In the genomic region with DNA sequence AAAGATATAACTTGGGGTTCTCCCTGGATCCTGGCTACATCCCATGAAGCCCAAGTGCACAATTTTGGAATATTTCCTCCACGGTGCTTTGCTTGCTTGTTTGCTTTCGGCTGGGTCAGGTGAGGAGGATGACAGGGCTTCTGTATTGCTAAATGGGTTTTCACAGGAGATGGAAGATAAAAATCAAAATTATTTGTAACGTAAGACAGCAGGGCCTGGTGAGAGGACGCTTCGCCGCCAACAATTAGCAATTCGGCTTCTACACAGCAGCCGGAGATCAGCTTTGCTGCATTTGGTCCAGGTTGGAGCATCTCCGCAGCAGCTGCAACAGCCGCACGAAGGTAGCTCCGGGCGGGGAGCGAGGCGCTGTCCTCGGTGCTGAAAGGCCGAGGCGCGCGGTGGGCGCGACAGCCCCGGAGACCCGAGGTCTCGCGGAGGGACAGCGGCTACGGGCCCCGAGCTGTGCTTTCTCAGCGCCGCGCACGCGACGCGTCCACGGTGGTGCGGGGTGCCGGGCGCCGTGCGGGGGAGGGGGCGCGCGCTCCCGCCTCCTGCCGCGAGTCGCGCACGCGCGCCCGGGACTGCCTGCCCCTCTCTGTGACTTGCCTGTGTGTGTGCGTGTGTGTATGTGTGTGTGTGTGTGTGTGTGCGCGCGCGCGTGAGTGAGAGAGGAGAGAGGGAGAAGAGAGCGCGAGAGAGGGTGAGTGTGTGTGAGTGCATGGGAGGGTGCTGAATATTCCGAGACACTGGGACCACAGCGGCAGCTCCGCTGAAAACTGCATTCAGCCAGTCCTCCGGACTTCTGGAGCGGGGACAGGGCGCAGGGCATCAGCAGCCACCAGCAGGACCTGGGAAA, we compare ENCODE assay signal across 10 cellular contexts. TPM values are rescaled to one million over a fixed set of nuclear protein-coding genes. Genes with fewer than 3 reads are reported as not detected.
DNase-seq lines count a peak whose midpoint lies in the region; ATAC-seq and TF ChIP-seq lines count a peak whose summit lies in the region.
"Had no signal": no experiment of that assay in that cellular context is flagged by ENCODE, and none has a peak within 500 bp of the region (broad histone marks: within the 10 kb centered on the region; RNA-seq: fewer than 3 reads in every experiment).

A gene (plus strand): TSS at position 703 of the 856 bp plus-strand sequence. CDS start 315 bp downstream, outside the sequence.

- peaks cover 76% of the 10 kb centered on the region for H3K27me3 ChIP-seq in left ventricle myocardium inferior (ENCODE audit: low read depth)
- H3K27me3 ChIP-seq in effector memory CD4-positive, alpha-beta T cell (replicated peaks; ENCODE audit: control insufficient read depth, insufficient read depth, low read length, poor library complexity, severe bottlenecking), result peaks cover 7% of the 10 kb centered on the region
- H3K27me3 ChIP-seq: BLaER1 treated with 17β-estradiol and CSF1 and Interleukin-3, amounts not matched to agents 10 nM and 100 nM had no signal

- H3K4me3 ChIP-seq in left ventricle myocardium inferior, result peak within 1 kb of the TSS; percentile 47
- H3K4me3 ChIP-seq in effector memory CD4-positive, alpha-beta T cell (ENCODE audit: insufficient read depth, low read depth, low read length, poor library complexity, severe bottlenecking), result no peak within 1 kb of the TSS
- H3K4me3 ChIP-seq: BLaER1 treated with 17β-estradiol and CSF1 and Interleukin-3, amounts not matched to agents 10 nM and 100 nM had no signal

- ATAC-seq in HG03135 (IDR thresholded peaks at IDR 0.05; ENCODE audit: unreplicated experiment), result no peak

- H3K27ac ChIP-seq in left ventricle myocardium inferior (replicated peaks), result no peak within 1 kb of the TSS
- no peak within 1 kb of the TSS for H3K27ac ChIP-seq in effector memory CD4-positive, alpha-beta T cell (ENCODE audit: insufficient read depth, low read length, poor library complexity, severe bottlenecking)
- H3K27ac ChIP-seq: BLaER1 treated with 17β-estradiol and CSF1 and Interleukin-3, amounts not matched to agents 10 nM and 100 nM had no signal

- no peak for TF ChIP-seq CTCF in left ventricle myocardium inferior (IDR thresholded peaks at IDR 0.05; ENCODE audit: borderline replicate concordance)

- no peaks in the 10 kb centered on the region for H3K9me3 ChIP-seq in left ventricle myocardium inferior (replicated peaks)
- H3K9me3 ChIP-seq in effector memory CD4-positive, alpha-beta T cell (ENCODE audit: control insufficient read depth, low read length), result no peaks in the 10 kb centered on the region

- H3K4me1 ChIP-seq in left ventricle myocardium inferior, result peaks cover 15% of the 10 kb centered on the region
- H3K4me1 ChIP-seq in effector memory CD4-positive, alpha-beta T cell (ENCODE audit: control insufficient read depth, insufficient read depth, low read length, poor library complexity, severe bottlenecking), result no peaks in the 10 kb centered on the region

- H3K36me3 ChIP-seq in left ventricle myocardium inferior, result no peaks in the 10 kb centered on the region
- H3K36me3 ChIP-seq in effector memory CD4-positive, alpha-beta T cell (ENCODE audit: control insufficient read depth, insufficient read depth, low read length), result no peaks in the 10 kb centered on the region
- H3K36me3 ChIP-seq: BLaER1 treated with 17β-estradiol and CSF1 and Interleukin-3, amounts not matched to agents 10 nM and 100 nM had no signal

- intact Hi-C loops in left ventricle myocardium inferior (cut with micrococcal nuclease), result no loop called here

- DNase-seq in NCI-H2081 (lab: John Stamatoyannopoulos, UW) (peak; percentile 72 to 84), NCI-H2081 treated with DMSO at 0.1 percent for 48 hours (lab: John Stamatoyannopoulos, UW) (no peak), NCI-H146 (lab: John Stamatoyannopoulos, UW) (peak; percentile 81), amniotic epithelial cell (ENCODE audit: low read depth) (peak; percentile 45), left ventricle myocardium inferior (no peak), putamen (ENCODE audit: low spot score) (peak; percentile 90)
- no peak for DNase-seq in effector memory CD4-positive, alpha-beta T cell

RNA-seq across cellular contexts. Expression of the gene that starts here (rescaled TPM):
- total RNA-seq in left ventricle myocardium inferior, result not detected
- total RNA-seq: T-helper 2 cell treated with Interferon-gamma antibody and Interleukin-4, amounts not matched to agents 100 ng/mL and 5 ng/mL, for 36 hours had no signal

Comparison
In these comparisons a context has a peak if more than half of its experiments do, and no peak if none do; other contexts are left out.
1. DNase-seq: peak in NCI-H2081 (2 of 2), NCI-H146 (single experiment), amniotic epithelial cell (single experiment) and putamen (single experiment); none in NCI-H2081 treated with DMSO at 0.1 percent for 48 hours (single experiment), left ventricle myocardium inferior (single experiment) and effector memory CD4-positive, alpha-beta T cell (0 of 3).